In genomic region chr9:86594724-86595123, GRCh38 we compare ENCODE assay signal across 19 cellular contexts.
"Had no signal": no experiment of that assay in that cellular context is flagged by ENCODE, and none has a peak within 500 bp of the region (broad histone marks: within the 10 kb centered on the region; RNA-seq: fewer than 3 reads in every experiment).

No MANE protein-coding gene starts in this region.

- H3K9ac ChIP-seq: SK-N-SH had no signal

- DNase-seq: IMR-90, Karpas-422, KG1, MM.1S, NCI-H1092 treated with DMSO at 0.1 percent for 48 hours, NCI-H1436, NCI-H187, NCI-H2029, NCI-H2081 treated with DMSO at 0.1 percent for 48 hours, NCI-H2171 treated with DMSO at 0.1 percent for 48 hours, NCI-H2227 treated with DMSO at 0.1 percent for 48 hours, NCI-H524 treated with DMSO at 0.1 percent for 48 hours, NCI-H69, NCI-H774, Right ventricle myocardium superior, RPMI8226, SIG-M5, SK-N-SH had no signal

- H3K4me2 ChIP-seq: SK-N-SH had no signal

- H3K9me3 ChIP-seq: SK-N-SH had no signal

- ATAC-seq: HepG2 had no signal
